In the genomic region with DNA sequence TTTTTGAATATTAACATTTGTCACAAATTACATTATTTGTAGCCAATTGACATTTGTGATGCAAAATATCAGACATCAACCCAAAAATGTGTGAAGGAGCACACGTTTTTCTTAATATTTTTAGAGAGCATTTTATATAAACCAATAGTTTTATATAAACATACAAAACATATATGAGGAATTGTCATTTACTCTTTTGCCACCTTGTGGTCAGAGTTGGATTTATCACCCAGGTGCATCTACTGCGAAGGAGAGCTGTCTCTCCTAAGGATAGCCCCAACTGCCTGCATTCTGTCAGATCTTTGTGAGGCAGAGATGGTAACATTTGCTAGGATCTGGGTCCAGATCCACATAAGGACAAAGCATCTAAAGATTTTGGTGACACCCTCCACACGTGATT, we compare ENCODE assay signal across 9 cellular contexts. TPM values are rescaled to one million over a fixed set of nuclear protein-coding genes. Genes with fewer than 3 reads are reported as not detected.
A peak's percentile ranks its signal among the peaks of the same experiment; 100 is the strongest.
DNase-seq lines count a peak whose midpoint lies in the region; ATAC-seq lines count a peak whose summit lies in the region.
"Had no signal": no experiment of that assay in that cellular context is flagged by ENCODE, and none has a peak within 500 bp of the region (broad histone marks: within the 10 kb centered on the region; RNA-seq: fewer than 3 reads in every experiment).

No MANE protein-coding gene starts in this region.

- CTCF ChIA-PET in activated CD4-positive, alpha-beta memory T cell treated with anti-CD3 and anti-CD28 coated beads, Interleukin-2, amount 10 ng/mL, durations not matched to agents 7 days and 5 days (lab: Charles Lee): interaction anchor here (0.8 to 1.3 kb wide), 3 partner anchors 36 to 1803 kb away, joined by 3 to 4 read pairs (median 3); no protein-coding TSS in a partner anchor

- H3K27me3 Mint-ChIP-seq in activated CD4-positive, alpha-beta memory T cell treated with anti-CD3 and anti-CD28 coated beads, Interleukin-2, amount 10 ng/mL, durations not matched to agents 7 days and 5 days: peaks cover 2% of the 10 kb centered on the region

- DNase-seq in stimulated activated CD4-positive, alpha-beta T cell treated with anti-CD3 and anti-CD28 coated beads, Interleukin-4, amount 100 ng/mL, for 24 hours: peak; percentile 30
- DNase-seq in stimulated activated CD4-positive, alpha-beta T cell treated with anti-CD3 and anti-CD28 coated beads, Interleukin-4, amount 100 ng/mL, for 1 hour: no peak
- peak; percentile 19 for DNase-seq in LoVo (ENCODE audit: low spot score)
- peak; percentile 18 for DNase-seq in activated CD4-positive, alpha-beta memory T cell treated with anti-CD3 and anti-CD28 coated beads, Interleukin-2, amount 10 ng/mL, durations not matched to agents 7 days and 5 days
- DNase-seq in kidney tubule cell (ENCODE audit: low spot score): peak; percentile 39
- no peak for DNase-seq in SKM-1 treated with dmso at 0.1 percent for 144 hours (lab: John Stamatoyannopoulos, UW; ENCODE audit: unreplicated experiment)
- DNase-seq in NCI-H774 (lab: John Stamatoyannopoulos, UW): no peak

- no peak overlapping the region for H3K4me3 Mint-ChIP-seq in activated CD4-positive, alpha-beta memory T cell treated with anti-CD3 and anti-CD28 coated beads, Interleukin-2, amount 10 ng/mL, durations not matched to agents 7 days and 5 days
- H3K4me3 Mint-ChIP-seq: stimulated activated effector memory CD8-positive, alpha-beta T cell treated with anti-CD3 and anti-CD28 coated beads, Interleukin-12 subunit alpha, Interleukin-12 subunit beta, amount 100 ng/mL, for 72 hours had no signal

- no peak overlapping the region for H3K27ac Mint-ChIP-seq in activated CD4-positive, alpha-beta memory T cell treated with anti-CD3 and anti-CD28 coated beads, Interleukin-2, amount 10 ng/mL, durations not matched to agents 7 days and 5 days
- H3K27ac Mint-ChIP-seq: stimulated activated effector memory CD8-positive, alpha-beta T cell treated with anti-CD3 and anti-CD28 coated beads, Interleukin-12 subunit alpha, Interleukin-12 subunit beta, amount 100 ng/mL, for 72 hours had no signal

- POLR2A ChIA-PET in activated CD4-positive, alpha-beta memory T cell treated with anti-CD3 and anti-CD28 coated beads, Interleukin-2, amount 10 ng/mL, durations not matched to agents 7 days and 5 days (lab: Charles Lee): no interaction called here

- ATAC-seq in GM19023 (IDR thresholded peaks at IDR 0.05; ENCODE audit: unreplicated experiment): no peak
- ATAC-seq: stimulated activated effector memory CD8-positive, alpha-beta T cell treated with anti-CD3 and anti-CD28 coated beads, Interleukin-12 subunit alpha, Interleukin-12 subunit beta, amount 100 ng/mL, for 72 hours had no signal

- H3K36me3 Mint-ChIP-seq in activated CD4-positive, alpha-beta memory T cell treated with anti-CD3 and anti-CD28 coated beads, Interleukin-2, amount 10 ng/mL, durations not matched to agents 7 days and 5 days (ENCODE audit: low read depth): no peaks in the 10 kb centered on the region
- H3K36me3 Mint-ChIP-seq: stimulated activated effector memory CD8-positive, alpha-beta T cell treated with anti-CD3 and anti-CD28 coated beads, Interleukin-12 subunit alpha, Interleukin-12 subunit beta, amount 100 ng/mL, for 72 hours had no signal

- H3K9me3 Mint-ChIP-seq in activated CD4-positive, alpha-beta memory T cell treated with anti-CD3 and anti-CD28 coated beads, Interleukin-2, amount 10 ng/mL, durations not matched to agents 7 days and 5 days: no peaks in the 10 kb centered on the region
- H3K9me3 Mint-ChIP-seq: stimulated activated effector memory CD8-positive, alpha-beta T cell treated with anti-CD3 and anti-CD28 coated beads, Interleukin-12 subunit alpha, Interleukin-12 subunit beta, amount 100 ng/mL, for 72 hours had no signal

- H3K4me1 Mint-ChIP-seq in activated CD4-positive, alpha-beta memory T cell treated with anti-CD3 and anti-CD28 coated beads, Interleukin-2, amount 10 ng/mL, durations not matched to agents 7 days and 5 days: peaks cover 18% of the 10 kb centered on the region

RNA-seq across cellular contexts. Expression of gene USP27X, which starts 2.5 kb away (rescaled TPM):
- total RNA-seq in activated CD4-positive, alpha-beta memory T cell treated with anti-CD3 and anti-CD28 coated beads, Interleukin-2, amount 10 ng/mL, durations not matched to agents 7 days and 5 days: 1 to 10 TPM; 2.1 to 2.4 TPM

RNA-seq across cellular contexts. Expression of gene CLCN5, which starts 45.6 kb away (rescaled TPM):
- total RNA-seq in activated CD4-positive, alpha-beta memory T cell treated with anti-CD3 and anti-CD28 coated beads, Interleukin-2, amount 10 ng/mL, durations not matched to agents 7 days and 5 days: 1 to 10 TPM; 3.0 TPM

RNA-seq across cellular contexts. Expression of gene PAGE4, which starts 47.6 kb away (rescaled TPM):
- not detected for total RNA-seq in activated CD4-positive, alpha-beta memory T cell treated with anti-CD3 and anti-CD28 coated beads, Interleukin-2, amount 10 ng/mL, durations not matched to agents 7 days and 5 days

Comparison
In these comparisons a context has a peak if more than half of its experiments do, and no peak if none do; other contexts are left out.
1. DNase-seq: peak in stimulated activated CD4-positive, alpha-beta T cell treated with anti-CD3 and anti-CD28 coated beads, Interleukin-4, amount 100 ng/mL, for 24 hours (single experiment), LoVo (single experiment), activated CD4-positive, alpha-beta memory T cell treated with anti-CD3 and anti-CD28 coated beads, Interleukin-2, amount 10 ng/mL, durations not matched to agents 7 days and 5 days (single experiment) and kidney tubule cell (single experiment); none in stimulated activated CD4-positive, alpha-beta T cell treated with anti-CD3 and anti-CD28 coated beads, Interleukin-4, amount 100 ng/mL, for 1 hour (single experiment), SKM-1 treated with dmso at 0.1 percent for 144 hours (single experiment) and NCI-H774 (single experiment).